In the genomic region with DNA sequence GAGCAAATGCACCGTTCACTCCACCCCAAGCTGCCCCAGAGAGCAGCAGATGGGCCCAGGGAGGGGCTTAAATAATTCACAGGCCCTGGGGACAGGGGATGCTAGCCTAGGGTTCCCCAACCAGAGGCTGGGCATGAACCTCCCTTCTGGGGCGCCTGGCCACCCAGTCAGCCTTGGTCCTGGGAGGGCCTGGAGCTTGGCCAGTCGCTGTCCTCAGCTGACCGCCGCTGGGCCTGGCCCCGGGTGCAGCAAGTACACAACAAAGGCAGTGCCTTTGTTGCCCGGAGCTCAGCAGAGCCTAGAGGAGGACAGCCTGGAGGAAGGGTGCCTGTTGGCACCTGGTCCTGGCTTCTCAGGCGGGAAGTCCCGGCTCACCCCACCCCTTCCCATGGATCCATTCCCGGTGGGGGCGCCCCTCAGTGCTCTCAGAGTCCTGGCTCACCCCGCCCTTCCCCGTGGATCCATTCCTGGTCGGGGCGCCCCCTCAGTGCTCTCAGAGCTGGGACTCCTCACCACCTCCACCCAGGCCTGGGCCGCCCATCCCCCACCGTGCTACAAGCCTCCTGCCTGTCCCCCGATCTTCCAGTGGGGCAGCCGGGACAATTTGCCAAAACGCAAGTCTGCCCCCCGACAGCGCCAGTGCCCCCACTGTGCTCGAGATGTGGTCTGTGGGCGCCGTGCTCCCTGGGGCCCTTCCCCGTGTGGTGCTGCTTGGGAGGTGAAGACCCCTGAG, we compare ENCODE assay signal across 17 cellular contexts. TPM values are rescaled to one million over a fixed set of nuclear protein-coding genes. Genes with fewer than 3 reads are reported as not detected.
A peak's percentile ranks its signal among the peaks of the same experiment; 100 is the strongest.
DNase-seq lines count a peak whose midpoint lies in the region; ATAC-seq and TF ChIP-seq lines count a peak whose summit lies in the region.
"Had no signal": no experiment of that assay in that cellular context is flagged by ENCODE, and none has a peak within 500 bp of the region (broad histone marks: within the 10 kb centered on the region; RNA-seq: fewer than 3 reads in every experiment).

No MANE protein-coding gene starts in this region.

- H3K27ac ChIP-seq in layer of hippocampus (ENCODE audit: low read depth, low read length) (peak overlapping the region; percentile 94), left ventricle myocardium inferior (replicated peaks) (no peak overlapping the region), right atrium auricular region (no peak overlapping the region)
- H3K27ac ChIP-seq: 22Rv1, SJCRH30, thoracic aorta, VCaP had no signal

- H3K9me3 ChIP-seq in left ventricle myocardium inferior (replicated peaks) (no peaks in the 10 kb centered on the region), HAP-1 (no peaks in the 10 kb centered on the region), right atrium auricular region (no peaks in the 10 kb centered on the region)
- H3K9me3 ChIP-seq: MG63, SJCRH30, thoracic aorta had no signal

- no peak for TF ChIP-seq CTCF in astrocyte of the spinal cord (IDR thresholded peaks at IDR 0.05; ENCODE audit: low read depth, low read length)
- no peak for TF ChIP-seq CTCF in left ventricle myocardium inferior (IDR thresholded peaks at IDR 0.05; ENCODE audit: borderline replicate concordance)
- TF ChIP-seq CTCF in right atrium auricular region (IDR thresholded peaks at IDR 0.05), result no peak

- no peak for ATAC-seq in GM21737 (IDR thresholded peaks at IDR 0.05; ENCODE audit: unreplicated experiment)
- ATAC-seq: GM12878; naive thymus-derived CD8-positive, alpha-beta T cell had no signal

- H3K4me3 ChIP-seq in astrocyte of the spinal cord (ENCODE audit: low read depth, low read length) (no peak overlapping the region), left ventricle myocardium inferior (no peak overlapping the region), HAP-1 (no peak overlapping the region), right atrium auricular region (no peak overlapping the region)
- H3K4me3 ChIP-seq: GM12878, MG63, SJCRH30, thoracic aorta had no signal

- peak; percentile 71 to 82 for DNase-seq in NCI-H524 (lab: John Stamatoyannopoulos, UW)
- DNase-seq in NCI-H524 treated with DMSO at 0.1 percent for 48 hours (lab: John Stamatoyannopoulos, UW), result no peak
- DNase-seq in astrocyte of the spinal cord (ENCODE audit: low read depth, low spot score), result peak; percentile 27
- no peak for DNase-seq in left ventricle myocardium inferior
- no peak for DNase-seq in HAP-1 (ENCODE audit: low spot score in 2 of 2)
- no peak for DNase-seq in right atrium auricular region (ENCODE audit: low spot score)
- DNase-seq: kidney; MG63; naive thymus-derived CD8-positive, alpha-beta T cell; NCI-H510A; SJCRH30 had no signal

- intact Hi-C loops in left ventricle myocardium inferior (cut with micrococcal nuclease), result no loop called here

- H3K27me3 ChIP-seq in layer of hippocampus (ENCODE audit: control insufficient read depth, insufficient read depth, low read length), result no peaks in the 10 kb centered on the region
- peaks cover 93% of the 10 kb centered on the region for H3K27me3 ChIP-seq in left ventricle myocardium inferior (ENCODE audit: low read depth)
- H3K27me3 ChIP-seq in HAP-1 (ENCODE audit: low read depth), result peaks cover 25% of the 10 kb centered on the region
- H3K27me3 ChIP-seq in right atrium auricular region, result peaks cover 0 to 9% of the 10 kb centered on the region in 2 donors
- H3K27me3 ChIP-seq: MG63 had no signal

- in situ Hi-C loops in astrocyte of the spinal cord (cut with HindIII; ENCODE audit: low sequenced_read_pairs), result no loop called here
- in situ Hi-C loops in HAP-1 (cut with MboI; ENCODE audit: low sequenced_read_pairs), result no loop called here

- H3K36me3 ChIP-seq in left ventricle myocardium inferior (no peaks in the 10 kb centered on the region), HAP-1 (replicated peaks) (no peaks in the 10 kb centered on the region), right atrium auricular region (no peaks in the 10 kb centered on the region)
- H3K36me3 ChIP-seq: MG63, SJCRH30, thoracic aorta had no signal

- no peaks in the 10 kb centered on the region for H3K4me1 ChIP-seq in left ventricle myocardium inferior
- no peaks in the 10 kb centered on the region for H3K4me1 ChIP-seq in HAP-1
- no peaks in the 10 kb centered on the region for H3K4me1 ChIP-seq in right atrium auricular region

RNA-seq across cellular contexts. Expression of a gene that starts 23.3 kb away (rescaled TPM):
- total RNA-seq in left ventricle myocardium inferior, result 0.16 TPM
- total RNA-seq in right atrium auricular region, result under 1 TPM in 1 of 2 donors, not detected in 1; 0.12 TPM

RNA-seq across cellular contexts. Expression of a gene that starts 40.4 kb away (rescaled TPM):
- 15.8 TPM for total RNA-seq in left ventricle myocardium inferior
- 10 to 100 TPM; 16.2 to 17.4 TPM for total RNA-seq in right atrium auricular region

Comparison
In these comparisons a context has a peak if more than half of its experiments do, and no peak if none do; other contexts are left out.
1. DNase-seq: peak in NCI-H524 (2 of 2) and astrocyte of the spinal cord (single experiment); none in NCI-H524 treated with DMSO at 0.1 percent for 48 hours (single experiment), left ventricle myocardium inferior (single experiment), HAP-1 (0 of 2) and right atrium auricular region (single experiment).